8 cellular contexts compared by ENCODE assay signal in genomic region chr11:66337103-66337899, GRCh38. TPM values are rescaled to one million over a fixed set of nuclear protein-coding genes. Genes with fewer than 3 reads are reported as not detected.
DNase-seq lines count a peak whose midpoint lies in the region; ATAC-seq and TF ChIP-seq lines count a peak whose summit lies in the region.

No MANE protein-coding gene starts in this region.

- CTCF ChIA-PET in PC-9 (lab: Charles Lee): no interaction called here

- in situ Hi-C loops in HAP-1 (cut with MboI; ENCODE audit: low sequenced_read_pairs): no loop called here

- no peaks in the 10 kb centered on the region for H3K27me3 ChIP-seq in PC-9 (ENCODE audit: insufficient read depth, low read depth)
- H3K27me3 ChIP-seq in effector memory CD4-positive, alpha-beta T cell (replicated peaks; ENCODE audit: control insufficient read depth, insufficient read depth, low read length, poor library complexity, severe bottlenecking): no peaks in the 10 kb centered on the region
- H3K27me3 ChIP-seq in osteoblast (ENCODE audit: insufficient read depth, low read length): no peaks in the 10 kb centered on the region
- no peaks in the 10 kb centered on the region for H3K27me3 ChIP-seq in HAP-1 (ENCODE audit: low read depth)

- H3K4me1 ChIP-seq in PC-9 (replicated peaks; ENCODE audit: insufficient read depth): peaks cover 16% of the 10 kb centered on the region
- H3K4me1 ChIP-seq in effector memory CD4-positive, alpha-beta T cell (ENCODE audit: control insufficient read depth, insufficient read depth, low read length, poor library complexity, severe bottlenecking): peaks cover 17% of the 10 kb centered on the region
- H3K4me1 ChIP-seq in osteoblast (ENCODE audit: insufficient read depth, low read length): peaks cover 28% of the 10 kb centered on the region
- H3K4me1 ChIP-seq in HAP-1: no peaks in the 10 kb centered on the region

- no TSS peak for BruUV-seq in PC-9 (replicated peaks; lab: Mats Ljungman, UMichigan)

- H4K20me1 ChIP-seq in PC-9 (ENCODE audit: insufficient read depth): peaks cover 8% of the 10 kb centered on the region
- H4K20me1 ChIP-seq in osteoblast (ENCODE audit: insufficient read depth, low read length): peaks cover 34% of the 10 kb centered on the region

- H3K9me3 ChIP-seq in PC-9 (ENCODE audit: insufficient read depth, low read depth) (no peaks in the 10 kb centered on the region), osteoblast (ENCODE audit: low read depth, low read length) (no peaks in the 10 kb centered on the region), HAP-1 (no peaks in the 10 kb centered on the region)
- no peaks in the 10 kb centered on the region for H3K9me3 ChIP-seq in effector memory CD4-positive, alpha-beta T cell (ENCODE audit: control insufficient read depth, low read length)

- H3K27ac ChIP-seq in PC-9 (no peak overlapping the region), osteoblast (ENCODE audit: low read depth, low read length) (peak overlapping the region; percentile 97)
- peak overlapping the region; percentile 17 for H3K27ac ChIP-seq in effector memory CD4-positive, alpha-beta T cell (ENCODE audit: insufficient read depth, low read length, poor library complexity, severe bottlenecking)

- H3K9me2 ChIP-seq in PC-9 (ENCODE audit: insufficient read depth): no peaks in the 10 kb centered on the region

- POLR2A ChIA-PET in PC-9 (lab: Charles Lee; ENCODE audit: unreplicated experiment): no interaction called here

- H3F3A ChIP-seq in PC-9 (ENCODE audit: insufficient read depth, low read depth): peaks cover 16% of the 10 kb centered on the region; the same call in 1 of the 2 replicates

- peaks cover 8% of the 10 kb centered on the region; the same call in 1 of the 2 replicates for H3K79me2 ChIP-seq in PC-9 (ENCODE audit: low read depth)
- peaks cover 42% of the 10 kb centered on the region for H3K79me2 ChIP-seq in osteoblast (ENCODE audit: insufficient read depth, low read length)

- intact Hi-C loops in PC-9 (cut with micrococcal nuclease; ENCODE audit: unreplicated experiment): loop anchor here (2.0 kb wide), 1 partner anchor 114 kb away; no protein-coding TSS in a partner anchor

- H3K36me3 ChIP-seq in PC-9 (ENCODE audit: low read depth) (no peaks in the 10 kb centered on the region), osteoblast (ENCODE audit: insufficient read depth, low read length) (peaks cover 57% of the 10 kb centered on the region), HAP-1 (replicated peaks) (peaks cover 14% of the 10 kb centered on the region)
- peaks cover 41% of the 10 kb centered on the region for H3K36me3 ChIP-seq in effector memory CD4-positive, alpha-beta T cell (ENCODE audit: control insufficient read depth, insufficient read depth, low read length)

- H3K4me2 ChIP-seq in PC-9 (peak overlapping the region; percentile 82; the same call in 1 of the 2 replicates), osteoblast (ENCODE audit: insufficient read depth, low read length) (peak overlapping the region; percentile 96)

- no peak for ATAC-seq in omental fat pad (ENCODE audit: low FRiP score)

- TF ChIP-seq CTCF in PC-9 (conservative IDR thresholded peaks at IDR 0.05) (no peak), osteoblast (IDR thresholded peaks at IDR 0.05; ENCODE audit: extremely low read depth, low read depth, low read length) (no peak), omental fat pad (IDR thresholded peaks at IDR 0.05) (no peak)

- H2AFZ ChIP-seq in PC-9: no peak overlapping the region
- no peak overlapping the region for H2AFZ ChIP-seq in osteoblast (ENCODE audit: low read length)

- peak; percentile 39 for DNase-seq in Daoy (ENCODE audit: low read depth)
- no peak for DNase-seq in PC-9
- no peak for DNase-seq in effector memory CD4-positive, alpha-beta T cell
- peak; percentile 89 for DNase-seq in osteoblast (ENCODE audit: insufficient read length, low spot score, missing footprints)
- DNase-seq in NCI-H2107 (lab: John Stamatoyannopoulos, UW): no peak
- DNase-seq in omental fat pad (ENCODE audit: low spot score): no peak
- DNase-seq in HAP-1 (ENCODE audit: low spot score in 2 of 2): no peak
- no peak for DNase-seq in putamen (ENCODE audit: low spot score)

- H3K4me3 ChIP-seq in PC-9: no peak overlapping the region
- H3K4me3 ChIP-seq in effector memory CD4-positive, alpha-beta T cell (ENCODE audit: insufficient read depth, low read depth, low read length, poor library complexity, severe bottlenecking): no peak overlapping the region
- peak overlapping the region; percentile 26 for H3K4me3 ChIP-seq in osteoblast (ENCODE audit: insufficient read depth, low read length)
- no peak overlapping the region for H3K4me3 ChIP-seq in HAP-1

RNA-seq across cellular contexts. Expression of gene RIN1, which starts 1.1 kb away (rescaled TPM):
- total RNA-seq in Daoy (2014; rRNA removed; shearing (Covaris generic)): 13.2 and 14.6 TPM in 2 replicates
- total RNA-seq in PC-9 (2021) (15.5 and 19.5 TPM in 2 replicates), osteoblast (27.1 and 31.8 TPM in 2 replicates), omental fat pad (10 to 100 TPM in 1 of 4 donors, 1 to 10 TPM in 3; 2.9 to 34.6 (median 3.6) TPM)

RNA-seq across cellular contexts. Expression of gene BRMS1, which starts 7.6 kb away (rescaled TPM):
- total RNA-seq in Daoy (2014; rRNA removed; shearing (Covaris generic)): 111 and 124 TPM in 2 replicates
- total RNA-seq in PC-9 (2021) (43.2 and 54.3 TPM in 2 replicates), osteoblast (43.0 and 43.1 TPM in 2 replicates), omental fat pad (10 to 100 TPM; 36.7 to 59.2 (median 42.0) TPM)

RNA-seq across cellular contexts. Expression of gene B4GAT1, which starts 10.1 kb away (rescaled TPM):
- total RNA-seq in Daoy (2014; rRNA removed; shearing (Covaris generic)): 30.0 and 34.5 TPM in 2 replicates
- total RNA-seq in PC-9 (2021) (22.8 and 28.5 TPM in 2 replicates), osteoblast (20.6 and 21.2 TPM in 2 replicates), omental fat pad (10 to 100 TPM; 13.3 to 37.1 (median 21.1) TPM)

RNA-seq across cellular contexts. Expression of gene CD248, which starts 20.5 kb away (rescaled TPM):
- 0.06 TPM in 1 of 2 replicates, not detected in the other for total RNA-seq in Daoy (2014; rRNA removed; shearing (Covaris generic))
- total RNA-seq in PC-9 (2021) (not detected in 2 replicates), osteoblast (103 and 107 TPM in 2 replicates), omental fat pad (100 to 1,000 TPM in 1 of 4 donors, 10 to 100 TPM in 3; 43.2 to 107 (median 70.7) TPM)

RNA-seq across cellular contexts. Expression of gene SLC29A2, which starts 34.3 kb away (rescaled TPM):
- total RNA-seq in Daoy (2014; rRNA removed; shearing (Covaris generic)): 0.48 and 0.86 TPM in 2 replicates
- total RNA-seq in PC-9 (2021) (28.9 and 36.1 TPM in 2 replicates), osteoblast (under 0.01 and 0.29 TPM in 2 replicates), omental fat pad (1 to 10 TPM; 2.7 to 7.4 (median 5.0) TPM)

Comparison
In these comparisons a context has a peak if more than half of its experiments do, and no peak if none do; other contexts are left out.
1. DNase-seq: peak in Daoy (single experiment) and osteoblast (single experiment); none in PC-9 (0 of 2), effector memory CD4-positive, alpha-beta T cell (0 of 3), NCI-H2107 (single experiment), omental fat pad (single experiment), HAP-1 (0 of 2) and putamen (single experiment).